ENCODE assay signal across 21 cellular contexts in the genomic region with DNA sequence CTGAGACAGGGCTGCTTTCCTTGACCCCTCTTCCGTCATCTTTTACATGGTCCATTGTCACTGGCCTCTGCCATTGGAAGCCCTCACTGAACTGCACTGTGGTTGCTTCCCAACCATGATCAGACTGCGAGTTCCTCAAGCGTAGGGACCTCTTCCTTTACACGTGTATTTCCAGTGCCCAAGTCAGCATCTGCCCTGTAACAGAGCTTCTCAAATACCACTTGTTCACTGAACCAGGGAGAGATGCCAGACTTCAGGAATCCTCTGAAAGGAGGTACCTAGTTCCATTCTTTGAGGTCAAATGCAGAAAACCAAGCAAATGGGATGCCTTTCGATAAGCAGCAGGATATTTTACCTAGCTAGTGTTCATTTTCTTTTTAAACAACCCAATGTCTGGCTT.
"Had no signal": no experiment of that assay in that cellular context is flagged by ENCODE, and none has a peak within 500 bp of the region (broad histone marks: within the 10 kb centered on the region; RNA-seq: fewer than 3 reads in every experiment).

No MANE protein-coding gene starts in this region.

- H3K4me3 Mint-ChIP-seq: activated CD4-positive, alpha-beta memory T cell treated with anti-CD3 and anti-CD28 coated beads, Interleukin-2, amount 10 ng/mL, durations not matched to agents 7 days and 5 days; activated naive CD4-positive, alpha-beta T cell treated with anti-CD3 and anti-CD28 coated beads, Interleukin-2, amount 10 ng/mL, durations not matched to agents 7 days and 5 days; activated T-cell treated with anti-CD3 and anti-CD28 coated beads, Interleukin-2, amount 50 U/mL, for 4 hours; neural crest cell; stimulated activated naive CD8-positive, alpha-beta T cell treated with anti-CD3 and anti-CD28 coated beads, Interleukin-15, amount 100 ng/mL, for 72 hours had no signal

- H3K4me1 Mint-ChIP-seq: stimulated activated naive CD8-positive, alpha-beta T cell treated with anti-CD3 and anti-CD28 coated beads, Interleukin-15, amount 100 ng/mL, for 72 hours had no signal

- ATAC-seq: activated T-cell treated with anti-CD3 and anti-CD28 coated beads, Interleukin-2, amount 50 U/mL, for 4 hours; esophagus mucosa; gastroesophageal sphincter; left lobe of liver; sciatic nerve; stimulated activated naive CD8-positive, alpha-beta T cell treated with anti-CD3 and anti-CD28 coated beads, Interleukin-15, amount 100 ng/mL, for 72 hours had no signal

- H3K36me3 Mint-ChIP-seq: activated naive CD4-positive, alpha-beta T cell treated with anti-CD3 and anti-CD28 coated beads, Interleukin-2, amount 10 ng/mL, durations not matched to agents 7 days and 5 days had no signal

- H3K9me3 Mint-ChIP-seq: activated CD4-positive, alpha-beta memory T cell treated with anti-CD3 and anti-CD28 coated beads, Interleukin-2, amount 10 ng/mL, durations not matched to agents 7 days and 5 days; activated naive CD4-positive, alpha-beta T cell treated with anti-CD3 and anti-CD28 coated beads, Interleukin-2, amount 10 ng/mL, durations not matched to agents 7 days and 5 days; activated T-cell treated with anti-CD3 and anti-CD28 coated beads, Interleukin-2, amount 50 U/mL, for 4 hours; neural crest cell; stimulated activated naive CD8-positive, alpha-beta T cell treated with anti-CD3 and anti-CD28 coated beads, Interleukin-15, amount 100 ng/mL, for 72 hours had no signal

- H3K27ac Mint-ChIP-seq: activated CD4-positive, alpha-beta memory T cell treated with anti-CD3 and anti-CD28 coated beads, Interleukin-2, amount 10 ng/mL, durations not matched to agents 7 days and 5 days; activated naive CD4-positive, alpha-beta T cell treated with anti-CD3 and anti-CD28 coated beads, Interleukin-2, amount 10 ng/mL, durations not matched to agents 7 days and 5 days; stimulated activated naive CD8-positive, alpha-beta T cell treated with anti-CD3 and anti-CD28 coated beads, Interleukin-15, amount 100 ng/mL, for 72 hours had no signal

- DNase-seq: activated CD4-positive, alpha-beta memory T cell treated with anti-CD3 and anti-CD28 coated beads, Interleukin-2, amount 10 ng/mL, durations not matched to agents 7 days and 5 days; activated CD4-positive, alpha-beta T cell treated with anti-CD3 and anti-CD28 coated beads for 48 hours; activated CD4-positive, CD25-positive, alpha-beta regulatory T cell; activated naive CD4-positive, alpha-beta T cell treated with anti-CD3 and anti-CD28 coated beads, Interleukin-2, amount 10 ng/mL, durations not matched to agents 7 days and 5 days; activated T-cell treated with anti-CD3 and anti-CD28 coated beads, Interleukin-2, amount 50 U/mL, for 4 hours; aorta; cortex of kidney; effector CD4-positive, alpha-beta T cell; ovary; stimulated activated CD4-positive, alpha-beta T cell treated with anti-CD3 and anti-CD28 coated beads, Interleukin-4, amount 100 ng/mL, for 1 hour; stimulated activated naive CD8-positive, alpha-beta T cell treated with anti-CD3 and anti-CD28 coated beads, Interleukin-15, amount 100 ng/mL, for 72 hours; T-helper 1 cell; T1000; transverse colon; uterus had no signal

- H3K9me3 ChIP-seq: gastroesophageal sphincter, ovary, suprapubic skin, transverse colon, uterus had no signal
